Comparison of ENCODE assay signal across 16 cellular contexts in the genomic region with DNA sequence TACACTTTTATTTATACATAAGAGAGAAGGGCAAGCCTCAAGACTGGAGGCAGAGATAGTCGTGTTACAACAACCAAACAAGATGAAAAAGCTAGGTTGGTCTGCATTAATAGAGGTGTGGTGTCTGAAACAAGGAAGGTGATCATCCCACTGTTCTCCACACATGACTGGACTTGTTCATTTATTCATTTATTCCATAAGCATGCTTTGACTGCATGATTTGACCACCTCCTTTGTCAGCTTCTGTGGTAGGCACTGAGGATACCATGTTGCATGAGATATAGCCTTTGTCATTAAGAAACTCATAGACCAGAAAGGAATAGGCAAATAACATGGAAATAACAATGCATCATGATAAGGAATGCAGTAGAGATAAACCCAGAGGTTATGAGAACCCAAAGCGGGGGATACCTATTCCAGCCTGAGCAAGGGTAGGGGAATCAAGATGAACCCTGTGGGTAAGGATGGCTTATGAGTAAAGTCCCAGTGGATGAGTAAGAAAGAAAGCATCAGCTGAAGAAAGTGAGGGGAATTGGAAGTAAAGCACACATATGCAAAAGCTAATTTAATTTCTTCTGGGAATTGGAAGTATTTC.
"Had no signal": no experiment of that assay in that cellular context is flagged by ENCODE, and none has a peak within 500 bp of the region (broad histone marks: within the 10 kb centered on the region; RNA-seq: fewer than 3 reads in every experiment).

No MANE protein-coding gene starts in this region.

- ATAC-seq: left lobe of liver; natural killer cell; stimulated activated naive B cell treated with anti-CD40 and anti-IgM and Interleukin-4, amounts not matched to agents 10 μg/mL and 1 μg/mL and 100 μg/mL, for 72 hours had no signal

- DNase-seq: activated CD4-positive, alpha-beta memory T cell treated with anti-CD3 and anti-CD28 coated beads for 36 hours; activated CD4-positive, alpha-beta T cell treated with anti-CD3 and anti-CD28 coated beads for 1 hour; activated gamma-delta T cell treated with Interleukin-2 at 50 U/mL for 16 hours; activated naive CD8-positive, alpha-beta T cell treated with anti-CD3 and anti-CD28 coated beads, Interleukin-2, amount 10 ng/mL, durations not matched to agents 7 days and 5 days; activated T-cell treated with anti-CD3 and anti-CD28 coated beads, Interleukin-2, amount 50 U/mL, for 48 hours; effector CD4-positive, alpha-beta T cell; hypothalamus; natural killer cell; spleen; stimulated activated CD4-positive, alpha-beta T cell treated with anti-CD3 and anti-CD28 coated beads, Interleukin-2, amount 100 ng/mL, for 24 hours; stimulated activated naive B cell treated with anti-CD40 and anti-IgM and Interleukin-4, amounts not matched to agents 10 μg/mL and 1 μg/mL and 100 μg/mL, for 72 hours; SW 1271 had no signal

- H3K4me1 ChIP-seq: ascending aorta, right atrium auricular region, spleen had no signal

- H3K27ac ChIP-seq: ascending aorta, coronary artery, right atrium auricular region, spleen had no signal

- H3K36me3 ChIP-seq: ascending aorta, right atrium auricular region, spleen had no signal

- H3K27me3 ChIP-seq: ascending aorta, right atrium auricular region, spleen had no signal

- H3K9me3 ChIP-seq: ascending aorta, right atrium auricular region, spleen had no signal

- H3K4me3 ChIP-seq: ascending aorta, coronary artery, right atrium auricular region, spleen had no signal
